8 cellular contexts compared by ENCODE assay signal in genomic region chr15:84725001-84725491, GRCh38. TPM values are rescaled to one million over a fixed set of nuclear protein-coding genes. Genes with fewer than 3 reads are reported as not detected.
DNase-seq lines count a peak whose midpoint lies in the region; ATAC-seq, FAIRE-seq and TF ChIP-seq lines count a peak whose summit lies in the region.

No MANE protein-coding gene starts in this region.

- intact Hi-C loops in right lobe of liver (cut with DNase I) = no loop called here
- intact Hi-C loops in ovary (cut with DNase I) = no loop called here

- no peak overlapping the region for H3K4me3 ChIP-seq in right lobe of liver
- H3K4me3 ChIP-seq in HAP-1 = no peak overlapping the region
- H3K4me3 ChIP-seq in ovary = no peak overlapping the region

- H3K27ac ChIP-seq in right lobe of liver (peak overlapping the region in 1 of 3 donors; percentile 29), ovary (no peak overlapping the region)

- no peak for TF ChIP-seq EP300 in ovary (IDR thresholded peaks at IDR 0.05)

- TF ChIP-seq CTCF in right lobe of liver (IDR thresholded peaks at IDR 0.05) (no peak), ovary (IDR thresholded peaks at IDR 0.05) (no peak)

- H3K27me3 ChIP-seq in right lobe of liver (no peaks in the 10 kb centered on the region), HAP-1 (ENCODE audit: low read depth) (no peaks in the 10 kb centered on the region), ovary (no peaks in the 10 kb centered on the region)

- FAIRE-seq in GM12892 (lab: Jason Lieb, UNC) = peak; percentile 68

- DNase-seq in GM12892 (ENCODE audit: insufficient read length) (peak; percentile 30), activated T-helper 1 cell treated with Interleukin-2 at 50 U/mL for 16 hours (ENCODE audit: low read depth) (peak; percentile 10), right lobe of liver (no peak), HAP-1 (ENCODE audit: low spot score in 2 of 2) (no peak), ovary (no peak), NCI-H1105 (lab: John Stamatoyannopoulos, UW) (no peak), putamen (ENCODE audit: low spot score) (no peak)

- WGBS in right lobe of liver (ENCODE audit: insufficient coverage, low coverage, low lambda C conversion rate, missing lambda C conversion rate) = 57% methylated on average over 1 of the region's 1 CpG
- WGBS in ovary, 3 donors = 8 to 10% (median 9%) methylated on average over 1 of the region's 1 CpG

- in situ Hi-C loops in HAP-1 (cut with MboI; ENCODE audit: low sequenced_read_pairs) = no loop called here

- H3K9me3 ChIP-seq in right lobe of liver (no peaks in the 10 kb centered on the region), HAP-1 (no peaks in the 10 kb centered on the region), ovary (no peaks in the 10 kb centered on the region)

- no peaks in the 10 kb centered on the region for H3K36me3 ChIP-seq in right lobe of liver
- no peaks in the 10 kb centered on the region for H3K36me3 ChIP-seq in HAP-1 (replicated peaks)
- no peaks in the 10 kb centered on the region for H3K36me3 ChIP-seq in ovary

- ATAC-seq in HG03432 (IDR thresholded peaks at IDR 0.05; ENCODE audit: unreplicated experiment) (peak; percentile 87), right lobe of liver (peak; percentile 70 to 82 (median 80))

- H3K4me1 ChIP-seq in right lobe of liver (no peaks in the 10 kb centered on the region), HAP-1 (no peaks in the 10 kb centered on the region), ovary (ENCODE audit: insufficient read depth) (no peaks in the 10 kb centered on the region)

- TF ChIP-seq POLR2A in GM12892 (IDR thresholded peaks at IDR 0.05; ENCODE audit: low read depth, low read length) (no peak), right lobe of liver (IDR thresholded peaks at IDR 0.05) (no peak), ovary (IDR thresholded peaks at IDR 0.05) (no peak)

RNA-seq across cellular contexts. Expression of gene SEC11A, which starts 9.1 kb away (rescaled TPM):
- polyA plus RNA-seq in GM12892 (2012; ENCODE audit: missing spikeins) = 144 TPM
- total RNA-seq in right lobe of liver = 10 to 100 TPM; 58.7 to 71.5 (median 65.3) TPM
- total RNA-seq in ovary = 100 to 1,000 TPM; 118 to 187 (median 146) TPM
- polyA plus RNA-seq in ovary = 100 to 1,000 TPM; 227 to 237 TPM

RNA-seq across cellular contexts. Expression of gene ZNF592, which starts 23.3 kb away (rescaled TPM):
- polyA plus RNA-seq in GM12892 (2012; ENCODE audit: missing spikeins) = 6.0 TPM
- total RNA-seq in right lobe of liver = 10 to 100 TPM; 10.8 to 13.2 (median 12.1) TPM
- total RNA-seq in ovary = 10 to 100 TPM; 10.9 to 37.3 (median 28.5) TPM
- 10 to 100 TPM; 12.1 to 14.1 TPM for polyA plus RNA-seq in ovary

Comparison
In these comparisons a context has a peak if more than half of its experiments do, and no peak if none do; other contexts are left out.
1. DNase-seq: peak in GM12892 (single experiment) and activated T-helper 1 cell treated with Interleukin-2 at 50 U/mL for 16 hours (single experiment); none in right lobe of liver (0 of 3), HAP-1 (0 of 2), ovary (0 of 5), NCI-H1105 (single experiment) and putamen (single experiment).